In genomic region chr6:122207794-122208193, GRCh38 we compare ENCODE assay signal across 19 cellular contexts.
DNase-seq lines count a peak whose midpoint lies in the region; ATAC-seq and TF ChIP-seq lines count a peak whose summit lies in the region.
"Had no signal": no experiment of that assay in that cellular context is flagged by ENCODE, and none has a peak within 500 bp of the region (broad histone marks: within the 10 kb centered on the region; RNA-seq: fewer than 3 reads in every experiment).

No MANE protein-coding gene starts in this region.

- ATAC-seq in naive thymus-derived CD8-positive, alpha-beta T cell = no peak
- ATAC-seq: Panc1 had no signal

- intact Hi-C loops in transverse colon (cut with DNase I; ENCODE audit: low total_unique reads) = no loop called here

- POLR2A ChIA-PET in naive thymus-derived CD8-positive, alpha-beta T cell (lab: Charles Lee) = no interaction called here

- H3K36me3 Mint-ChIP-seq in naive thymus-derived CD8-positive, alpha-beta T cell = no peaks in the 10 kb centered on the region

- DNase-seq in AG08396 (ENCODE audit: low spot score) (peak; percentile 11), LHCN-M2 (ENCODE audit: low read depth) (peak; percentile 52), astrocyte of the hippocampus (ENCODE audit: low read depth, low spot score) (peak; percentile 60), fibroblast of peridontal ligament (ENCODE audit: extremely low read depth) (peak; percentile 67), SKM-1 treated with dmso at 0.1 percent for 144 hours (lab: John Stamatoyannopoulos, UW; ENCODE audit: unreplicated experiment) (no peak), NCI-H774 (lab: John Stamatoyannopoulos, UW) (no peak), transverse colon (no peak)
- DNase-seq in naive thymus-derived CD8-positive, alpha-beta T cell = no peak
- DNase-seq: Caco-2, DMS53, GOT3, HFFc6, Kasumi-1, NCI-H1930, NCI-H2171, NCI-H82, Right ventricle myocardium superior had no signal

- in situ Hi-C loops in transverse colon (cut with MboI; ENCODE audit: low pct_ligation_motif_present in 1 of 4, low pct_unique_long_range_greater_than_20kb in 1 of 4, low sequenced_read_pairs in 3 of 4) = no loop called here

- no peak overlapping the region for H3K4me3 ChIP-seq in transverse colon

- TF ChIP-seq EP300 in transverse colon (IDR thresholded peaks at IDR 0.05; ENCODE audit: low read depth) = no peak

- H3K4me3 Mint-ChIP-seq in naive thymus-derived CD8-positive, alpha-beta T cell = no peak overlapping the region
- H3K4me3 Mint-ChIP-seq: HFFc6 had no signal

- H3K9me3 ChIP-seq in transverse colon = no peaks in the 10 kb centered on the region
- H3K9me3 ChIP-seq: Caco-2 had no signal

- peaks cover 0 to 9% (median 3%) of the 10 kb centered on the region in 5 donors for H3K27me3 Mint-ChIP-seq in naive thymus-derived CD8-positive, alpha-beta T cell

- H3K27ac ChIP-seq in transverse colon = no peak overlapping the region
- H3K27ac ChIP-seq: C4-2B had no signal

- H3K4me1 Mint-ChIP-seq in naive thymus-derived CD8-positive, alpha-beta T cell = no peaks in the 10 kb centered on the region

- H3K27ac Mint-ChIP-seq in naive thymus-derived CD8-positive, alpha-beta T cell = no peak overlapping the region
- H3K27ac Mint-ChIP-seq: HFFc6 had no signal

- H3K27me3 ChIP-seq in transverse colon = no peaks in the 10 kb centered on the region

- no peaks in the 10 kb centered on the region for H3K36me3 ChIP-seq in transverse colon

- no peak for TF ChIP-seq POLR2A in transverse colon (IDR thresholded peaks at IDR 0.05)

- peaks cover 0 to 16% (median 4%) of the 10 kb centered on the region in 9 donors for H3K9me3 Mint-ChIP-seq in naive thymus-derived CD8-positive, alpha-beta T cell

- no peaks in the 10 kb centered on the region for H3K4me1 ChIP-seq in transverse colon
- H3K4me1 ChIP-seq: Caco-2 had no signal

- TF ChIP-seq CTCF in transverse colon (IDR thresholded peaks at IDR 0.05) = no peak

Comparison
In these comparisons a context has a peak if more than half of its experiments do, and no peak if none do; other contexts are left out.
1. DNase-seq: peak in AG08396 (single experiment), LHCN-M2 (single experiment), astrocyte of the hippocampus (single experiment) and fibroblast of peridontal ligament (single experiment); none in naive thymus-derived CD8-positive, alpha-beta T cell (0 of 10), SKM-1 treated with dmso at 0.1 percent for 144 hours (single experiment), NCI-H774 (single experiment) and transverse colon (single experiment).